Comparison of ENCODE assay signal across 34 cellular contexts in the genomic region with DNA sequence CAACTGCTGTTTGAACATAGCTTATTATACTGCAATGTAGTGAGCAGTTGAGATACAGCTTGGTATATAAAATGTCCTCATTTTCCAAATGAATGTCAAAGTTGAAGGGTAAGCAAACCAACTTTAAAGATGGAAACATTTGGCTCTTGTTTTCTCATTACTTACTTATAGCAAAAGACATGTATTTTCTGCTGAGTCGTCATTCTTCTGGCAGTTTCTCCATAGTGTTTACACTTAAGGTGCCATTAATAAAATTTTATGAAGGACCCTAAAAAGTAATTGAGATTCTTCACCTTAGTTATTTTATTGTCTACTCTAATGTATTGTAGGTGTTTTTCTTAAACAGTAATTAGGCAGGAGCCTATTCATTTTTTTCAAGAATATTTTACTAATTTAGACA.
"Had no signal": no experiment of that assay in that cellular context is flagged by ENCODE, and none has a peak within 500 bp of the region (broad histone marks: within the 10 kb centered on the region; RNA-seq: fewer than 3 reads in every experiment).

No MANE protein-coding gene starts in this region.

- H3K9me3 ChIP-seq: adrenal gland, body of pancreas, breast epithelium had no signal

- H3K27ac ChIP-seq: adrenal gland, body of pancreas, brain microvascular endothelial cell, breast epithelium, VCaP had no signal

- H3K36me3 ChIP-seq: adrenal gland, breast epithelium had no signal

- ATAC-seq: activated CD4-positive, alpha-beta T cell treated with anti-CD3 and anti-CD28 coated beads for 36 hours; activated CD4-positive, CD25-positive, alpha-beta regulatory T cell treated with anti-CD3 and anti-CD28 coated beads, Interleukin-2, amount 50 U/mL, for 24 hours; activated CD8-positive, alpha-beta memory T cell treated with anti-CD3 and anti-CD28 coated beads, Interleukin-2, amount 10 ng/mL, durations not matched to agents 7 days and 5 days; activated CD8-positive, alpha-beta T cell treated with anti-CD3 and anti-CD28 coated beads, Interleukin-2, amount 10 ng/mL, durations not matched to agents 7 days and 5 days; activated naive CD4-positive, alpha-beta T cell treated with anti-CD3 and anti-CD28 coated beads, Interleukin-2, amount 50 U/mL, for 72 hours; body of pancreas had no signal

- H3K27me3 ChIP-seq: adrenal gland, body of pancreas, brain microvascular endothelial cell, breast epithelium had no signal

- DNase-seq: activated B cell treated with CpG ODN at 0.5 μM for 24 hours; activated CD4-positive, alpha-beta memory T cell treated with anti-CD3 and anti-CD28 coated beads, Interleukin-2, amount 10 ng/mL, durations not matched to agents 7 days and 5 days; activated CD4-positive, alpha-beta T cell treated with anti-CD3 and anti-CD28 coated beads for 1 hour; activated CD4-positive, alpha-beta T cell treated with anti-CD3 and anti-CD28 coated beads for 36 hours; activated CD4-positive, alpha-beta T cell treated with anti-CD3 and anti-CD28 coated beads for 48 hours; activated CD4-positive, alpha-beta T cell treated with anti-CD3 and anti-CD28 coated beads, Interleukin-2, amount 10 ng/mL, durations not matched to agents 7 days and 5 days; activated CD4-positive, alpha-beta T cell treated with anti-CD3 and anti-CD28 coated beads, Interleukin-2, amount 50 U/mL, for 48 hours; activated CD8-positive, alpha-beta memory T cell treated with anti-CD3 and anti-CD28 coated beads for 24 hours; activated CD8-positive, alpha-beta memory T cell treated with anti-CD3 and anti-CD28 coated beads, Interleukin-2, amount 10 ng/mL, durations not matched to agents 7 days and 5 days; activated CD8-positive, alpha-beta memory T cell treated with anti-CD3 and anti-CD28 coated beads, Interleukin-2, amount 50 U/mL, for 48 hours; activated CD8-positive, alpha-beta T cell treated with anti-CD3 and anti-CD28 coated beads, Interleukin-2, amount 10 ng/mL, durations not matched to agents 7 days and 5 days; activated effector memory CD4-positive, alpha-beta T cell treated with Interleukin-2 at 50 U/mL for 16 hours; activated gamma-delta T cell treated with Interleukin-2 at 50 U/mL for 16 hours; activated naive CD4-positive, alpha-beta T cell; activated naive CD4-positive, alpha-beta T cell treated with anti-CD3 and anti-CD28 coated beads for 36 hours; activated naive CD4-positive, alpha-beta T cell treated with anti-CD3 and anti-CD28 coated beads, Interleukin-2, amount 50 U/mL, for 16 hours; activated naive CD8-positive, alpha-beta T cell treated with anti-CD3 and anti-CD28 coated beads for 36 hours; activated T-cell treated with anti-CD3 and anti-CD28 coated beads, Interleukin-2, amount 50 U/mL, for 24 hours; activated T-cell treated with anti-CD3 and anti-CD28 coated beads, Interleukin-2, amount 50 U/mL, for 48 hours; adrenal gland; amniotic stem cell; aorta; body of pancreas; brain microvascular endothelial cell; central memory CD4-positive, alpha-beta T cell; T-helper 1 cell; T-helper 2 cell; T-helper 9 cell had no signal

- FAIRE-seq: astrocyte, TTC549 had no signal

- H3K4me1 ChIP-seq: adrenal gland, body of pancreas, breast epithelium had no signal

- H3K4me3 ChIP-seq: adrenal gland, body of pancreas, breast epithelium had no signal
